Comparison of ENCODE assay signal across 14 cellular contexts in the genomic region with DNA sequence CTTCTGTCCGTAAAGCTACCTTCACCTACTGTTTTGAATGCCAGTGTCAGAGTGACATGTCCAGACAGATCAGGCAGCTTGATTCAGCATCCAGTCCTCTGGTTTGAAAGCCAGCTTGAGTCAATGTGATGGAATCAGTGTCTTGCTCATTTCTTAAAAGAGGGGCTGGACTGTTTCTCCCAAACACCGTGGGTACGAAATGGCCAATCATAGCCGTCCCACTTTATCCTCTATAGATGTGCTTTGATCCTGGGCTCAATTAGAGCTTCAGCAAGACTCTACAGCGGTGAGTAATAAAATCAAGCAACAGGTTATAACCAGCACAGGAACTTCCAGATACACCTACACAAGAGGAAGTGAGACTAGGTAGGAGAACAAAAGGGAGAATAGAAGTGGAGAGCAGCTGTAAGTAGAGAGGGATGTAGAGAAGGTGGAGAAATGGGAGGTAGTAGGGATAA. TPM values are rescaled to one million over a fixed set of nuclear protein-coding genes. Genes with fewer than 3 reads are reported as not detected.
DNase-seq lines count a peak whose midpoint lies in the region; ATAC-seq and TF ChIP-seq lines count a peak whose summit lies in the region.
"Had no signal": no experiment of that assay in that cellular context is flagged by ENCODE, and none has a peak within 500 bp of the region (broad histone marks: within the 10 kb centered on the region; RNA-seq: fewer than 3 reads in every experiment).

No MANE protein-coding gene starts in this region.

- no peaks in the 10 kb centered on the region for H3K36me3 ChIP-seq in GM23338 (ENCODE audit: insufficient read depth)
- H3K36me3 ChIP-seq in colonic mucosa: no peaks in the 10 kb centered on the region

- H3K27ac Mint-ChIP-seq in GM23338 (peak overlapping the region; percentile 12; the same call in 1 of the 2 replicates), progenitor cell of endocrine pancreas (peak overlapping the region; percentile 4)

- H3K4me3 ChIP-seq in GM23338: no peak overlapping the region
- H3K4me3 ChIP-seq in colonic mucosa: no peak overlapping the region
- H3K4me3 ChIP-seq: lung had no signal

- H3K4me1 Mint-ChIP-seq in GM23338: peaks cover 3% of the 10 kb centered on the region; the same call in 2 of the 3 replicates
- H3K4me1 Mint-ChIP-seq in progenitor cell of endocrine pancreas (ENCODE audit: low read depth): peaks cover 8% of the 10 kb centered on the region

- no peaks in the 10 kb centered on the region for H3K9me2 ChIP-seq in GM23338 (ENCODE audit: insufficient read depth)

- intact Hi-C loops in Right ventricle myocardium superior (cut with DNase I): no loop called here
- intact Hi-C loops in colonic mucosa (cut with DNase I): no loop called here

- H3K9me3 Mint-ChIP-seq in GM23338 (no peaks in the 10 kb centered on the region), progenitor cell of endocrine pancreas (ENCODE audit: low read depth) (no peaks in the 10 kb centered on the region)

- no peaks in the 10 kb centered on the region for H4K20me1 ChIP-seq in GM23338 (replicated peaks; ENCODE audit: insufficient read depth)

- H3K79me2 ChIP-seq in GM23338 (replicated peaks; ENCODE audit: insufficient read depth): no peaks in the 10 kb centered on the region

- H3K9me3 ChIP-seq in colonic mucosa: no peaks in the 10 kb centered on the region

- no peaks in the 10 kb centered on the region for H3K27me3 Mint-ChIP-seq in GM23338 (ENCODE audit: insufficient read depth, low read depth, poor library complexity)
- H3K27me3 Mint-ChIP-seq in progenitor cell of endocrine pancreas: no peaks in the 10 kb centered on the region

- ATAC-seq in GM19023 (IDR thresholded peaks at IDR 0.05; ENCODE audit: unreplicated experiment) (peak; percentile 89), GM23338 (no peak), HG03378 (IDR thresholded peaks at IDR 0.05; ENCODE audit: unreplicated experiment) (peak; percentile 95), Right ventricle myocardium superior (ENCODE audit: poor library complexity) (no peak)

- H3K36me3 Mint-ChIP-seq in GM23338 (ENCODE audit: low read depth): no peaks in the 10 kb centered on the region
- no peaks in the 10 kb centered on the region for H3K36me3 Mint-ChIP-seq in progenitor cell of endocrine pancreas (ENCODE audit: insufficient read depth)

- no peak for DNase-seq in GM23338 (ENCODE audit: low spot score)
- no peak for DNase-seq in progenitor cell of endocrine pancreas (ENCODE audit: low spot score, unreplicated experiment)
- DNase-seq in Right ventricle myocardium superior: no peak
- DNase-seq in iPS-NIHi7 (ENCODE audit: extremely low spot score): no peak
- DNase-seq in colonic mucosa: no peak
- DNase-seq: activated T-cell treated with anti-CD3 and anti-CD28 coated beads, Interleukin-2, amount 50 U/mL, for 1 hour; H7; NCI-H748 treated with DMSO at 0.1 percent for 48 hours had no signal

- no peak overlapping the region for H3K9ac ChIP-seq in colonic mucosa (ENCODE audit: low read depth in 2 of 2, low read length in 2 of 2)

- no peak overlapping the region for H3K4me2 ChIP-seq in GM23338

- H3F3A ChIP-seq in GM23338 (replicated peaks; ENCODE audit: low read depth): no peaks in the 10 kb centered on the region

- H3K27me3 ChIP-seq in GM23338 (ENCODE audit: insufficient read depth): no peaks in the 10 kb centered on the region
- H3K27me3 ChIP-seq in colonic mucosa: no peaks in the 10 kb centered on the region

- peak overlapping the region; percentile 94 for H2AFZ ChIP-seq in GM23338

- no peak overlapping the region for H3K27ac ChIP-seq in GM23338 (ENCODE audit: low read depth)
- H3K27ac ChIP-seq in colonic mucosa: no peak overlapping the region

- TF ChIP-seq CTCF in GM23338 (conservative IDR thresholded peaks at IDR 0.05; ENCODE audit: low read depth in 2 of 2) (no peak), progenitor cell of endocrine pancreas (IDR thresholded peaks at IDR 0.05; ENCODE audit: unreplicated experiment) (no peak), colonic mucosa (IDR thresholded peaks at IDR 0.05) (no peak)

- H3K4me1 ChIP-seq in GM23338 (ENCODE audit: insufficient read depth): no peaks in the 10 kb centered on the region
- no peaks in the 10 kb centered on the region for H3K4me1 ChIP-seq in colonic mucosa

- H3K4me3 Mint-ChIP-seq in GM23338: no peak overlapping the region
- no peak overlapping the region for H3K4me3 Mint-ChIP-seq in progenitor cell of endocrine pancreas (ENCODE audit: low read depth)

TF ChIP-seq in GM23338, 12 proteins besides CTCF, POLR2A, EP300 and RAD21 (continues in another document):
- TF ChIP-seq ZNF114 (CRISPR knock-in tag; IDR thresholded peaks at IDR 0.05): no peak
- no peak for TF ChIP-seq NANOG (IDR thresholded peaks at IDR 0.05; ENCODE audit: borderline replicate concordance)
- TF ChIP-seq EZH2 (IDR thresholded peaks at IDR 0.05; ENCODE audit: low read depth, unreplicated experiment): no peak
- no peak for TF ChIP-seq CREB1 (CRISPR knock-in tag; IDR thresholded peaks at IDR 0.05; ENCODE audit: low read depth)
- no peak for TF ChIP-seq STAT1 (IDR thresholded peaks at IDR 0.05; ENCODE audit: unreplicated experiment)
- TF ChIP-seq EZH2phosphoT487 (IDR thresholded peaks at IDR 0.05; ENCODE audit: unreplicated experiment): no peak
- TF ChIP-seq, protein P1, sequence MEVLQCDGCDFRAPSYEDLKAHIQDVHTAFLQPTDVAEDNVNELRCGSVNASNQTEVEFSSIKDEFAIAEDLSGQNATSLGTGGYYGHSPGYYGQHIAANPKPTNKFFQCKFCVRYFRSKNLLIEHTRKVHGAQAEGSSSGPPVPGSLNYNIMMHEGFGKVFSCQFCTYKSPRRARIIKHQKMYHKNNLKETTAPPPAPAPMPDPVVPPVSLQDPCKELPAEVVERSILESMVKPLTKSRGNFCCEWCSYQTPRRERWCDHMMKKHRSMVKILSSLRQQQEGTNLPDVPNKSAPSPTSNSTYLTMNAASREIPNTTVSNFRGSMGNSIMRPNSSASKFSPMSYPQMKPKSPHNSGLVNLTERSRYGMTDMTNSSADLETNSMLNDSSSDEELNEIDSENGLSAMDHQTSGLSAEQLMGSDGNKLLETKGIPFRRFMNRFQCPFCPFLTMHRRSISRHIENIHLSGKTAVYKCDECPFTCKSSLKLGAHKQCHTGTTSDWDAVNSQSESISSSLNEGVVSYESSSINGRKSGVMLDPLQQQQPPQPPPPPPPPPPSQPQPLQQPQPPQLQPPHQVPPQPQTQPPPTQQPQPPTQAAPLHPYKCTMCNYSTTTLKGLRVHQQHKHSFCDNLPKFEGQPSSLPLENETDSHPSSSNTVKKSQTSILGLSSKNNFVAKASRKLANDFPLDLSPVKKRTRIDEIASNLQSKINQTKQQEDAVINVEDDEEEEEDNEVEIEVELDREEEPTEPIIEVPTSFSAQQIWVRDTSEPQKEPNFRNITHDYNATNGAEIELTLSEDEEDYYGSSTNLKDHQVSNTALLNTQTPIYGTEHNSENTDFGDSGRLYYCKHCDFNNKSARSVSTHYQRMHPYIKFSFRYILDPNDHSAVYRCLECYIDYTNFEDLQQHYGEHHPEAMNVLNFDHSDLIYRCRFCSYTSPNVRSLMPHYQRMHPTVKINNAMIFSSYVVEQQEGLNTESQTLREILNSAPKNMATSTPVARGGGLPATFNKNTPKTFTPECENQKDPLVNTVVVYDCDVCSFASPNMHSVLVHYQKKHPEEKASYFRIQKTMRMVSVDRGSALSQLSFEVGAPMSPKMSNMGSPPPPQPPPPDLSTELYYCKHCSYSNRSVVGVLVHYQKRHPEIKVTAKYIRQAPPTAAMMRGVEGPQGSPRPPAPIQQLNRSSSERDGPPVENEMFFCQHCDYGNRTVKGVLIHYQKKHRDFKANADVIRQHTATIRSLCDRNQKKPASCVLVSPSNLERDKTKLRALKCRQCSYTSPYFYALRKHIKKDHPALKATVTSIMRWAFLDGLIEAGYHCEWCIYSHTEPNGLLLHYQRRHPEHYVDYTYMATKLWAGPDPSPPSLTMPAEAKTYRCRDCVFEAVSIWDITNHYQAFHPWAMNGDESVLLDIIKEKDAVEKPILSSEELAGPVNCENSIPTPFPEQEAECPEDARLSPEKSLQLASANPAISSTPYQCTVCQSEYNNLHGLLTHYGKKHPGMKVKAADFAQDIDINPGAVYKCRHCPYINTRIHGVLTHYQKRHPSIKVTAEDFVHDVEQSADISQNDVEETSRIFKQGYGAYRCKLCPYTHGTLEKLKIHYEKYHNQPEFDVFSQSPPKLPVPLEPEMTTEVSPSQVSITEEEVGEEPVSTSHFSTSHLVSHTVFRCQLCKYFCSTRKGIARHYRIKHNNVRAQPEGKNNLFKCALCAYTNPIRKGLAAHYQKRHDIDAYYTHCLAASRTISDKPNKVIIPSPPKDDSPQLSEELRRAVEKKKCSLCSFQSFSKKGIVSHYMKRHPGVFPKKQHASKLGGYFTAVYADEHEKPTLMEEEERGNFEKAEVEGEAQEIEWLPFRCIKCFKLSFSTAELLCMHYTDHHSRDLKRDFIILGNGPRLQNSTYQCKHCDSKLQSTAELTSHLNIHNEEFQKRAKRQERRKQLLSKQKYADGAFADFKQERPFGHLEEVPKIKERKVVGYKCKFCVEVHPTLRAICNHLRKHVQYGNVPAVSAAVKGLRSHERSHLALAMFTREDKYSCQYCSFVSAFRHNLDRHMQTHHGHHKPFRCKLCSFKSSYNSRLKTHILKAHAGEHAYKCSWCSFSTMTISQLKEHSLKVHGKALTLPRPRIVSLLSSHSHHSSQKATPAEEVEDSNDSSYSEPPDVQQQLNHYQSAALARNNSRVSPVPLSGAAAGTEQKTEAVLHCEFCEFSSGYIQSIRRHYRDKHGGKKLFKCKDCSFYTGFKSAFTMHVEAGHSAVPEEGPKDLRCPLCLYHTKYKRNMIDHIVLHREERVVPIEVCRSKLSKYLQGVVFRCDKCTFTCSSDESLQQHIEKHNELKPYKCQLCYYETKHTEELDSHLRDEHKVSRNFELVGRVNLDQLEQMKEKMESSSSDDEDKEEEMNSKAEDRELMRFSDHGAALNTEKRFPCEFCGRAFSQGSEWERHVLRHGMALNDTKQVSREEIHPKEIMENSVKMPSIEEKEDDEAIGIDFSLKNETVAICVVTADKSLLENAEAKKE (CRISPR knock-in tag; IDR thresholded peaks at IDR 0.05): no peak
- no peak for TF ChIP-seq ZNF331 (CRISPR knock-in tag; IDR thresholded peaks at IDR 0.05; ENCODE audit: low read depth)

RNA-seq across cellular contexts. Expression of a gene that starts 17.0 kb away (rescaled TPM):
- total RNA-seq in GM23338 (2014; rRNA removed; shearing (Covaris generic)): not detected in 2 replicates
- polyA plus RNA-seq in GM23338 (2016; fragmentation: Nextera tagmentation; extraction: Ambion mirVana): not detected in 2 replicates
- total RNA-seq in progenitor cell of endocrine pancreas (not detected in 2 replicates), Right ventricle myocardium superior (not detected), colonic mucosa (not detected)
- total RNA-seq: cardiac septum; H7; lung; pulmonary artery endothelial cell; T-helper 2 cell treated with Interferon-gamma antibody and Interleukin-4, amounts not matched to agents 100 ng/mL and 5 ng/mL, for 36 hours had no signal
- polyA plus RNA-seq: lung had no signal

RNA-seq across cellular contexts. Expression of a gene that starts 51.5 kb away (rescaled TPM):
- not detected in 2 replicates for total RNA-seq in GM23338 (2014; rRNA removed; shearing (Covaris generic))
- not detected in 2 replicates for polyA plus RNA-seq in GM23338 (2016; fragmentation: Nextera tagmentation; extraction: Ambion mirVana)
- total RNA-seq in progenitor cell of endocrine pancreas (not detected in 2 replicates), Right ventricle myocardium superior (not detected), colonic mucosa (not detected)
- total RNA-seq: cardiac septum; H7; lung; pulmonary artery endothelial cell; T-helper 2 cell treated with Interferon-gamma antibody and Interleukin-4, amounts not matched to agents 100 ng/mL and 5 ng/mL, for 36 hours had no signal
- polyA plus RNA-seq: lung had no signal

RNA-seq across cellular contexts. Expression of a gene that starts 55.5 kb away (rescaled TPM):
- not detected in 2 replicates for total RNA-seq in GM23338 (2014; rRNA removed; shearing (Covaris generic))
- polyA plus RNA-seq in GM23338 (2016; fragmentation: Nextera tagmentation; extraction: Ambion mirVana): not detected in 2 replicates
- total RNA-seq in progenitor cell of endocrine pancreas (not detected in 2 replicates), Right ventricle myocardium superior (not detected), colonic mucosa (not detected)
- total RNA-seq: cardiac septum; H7; lung; pulmonary artery endothelial cell; T-helper 2 cell treated with Interferon-gamma antibody and Interleukin-4, amounts not matched to agents 100 ng/mL and 5 ng/mL, for 36 hours had no signal
- polyA plus RNA-seq: lung had no signal

Comparison
In these comparisons a context has a peak if more than half of its experiments do, and no peak if none do; other contexts are left out.
1. ATAC-seq: peak in GM19023 (single experiment) and HG03378 (single experiment); none in GM23338 (single experiment) and Right ventricle myocardium superior (single experiment).